ENCODE assay signal across 8 cellular contexts in genomic region chrX:71365876-71366673, GRCh38. TPM values are rescaled to one million over a fixed set of nuclear protein-coding genes. Genes with fewer than 3 reads are reported as not detected.
DNase-seq lines count a peak whose midpoint lies in the region; ATAC-seq, FAIRE-seq and TF ChIP-seq lines count a peak whose summit lies in the region.

Gene TAF1, plus strand, starts transcription at chrX:71366357. Its CDS starts 18 bp downstream, at chrX:71366375.

- peak within 1 kb of the TSS; percentile 92 for H3K27ac ChIP-seq in HepG2 (ENCODE audit: extremely low read length, insufficient read depth, low read length)

- H3K4me1 Mint-ChIP-seq in activated CD4-positive, alpha-beta memory T cell treated with anti-CD3 and anti-CD28 coated beads for 36 hours (ENCODE audit: low read depth), result peaks cover 17% of the 10 kb centered on the region

- H3K36me3 ChIP-seq in HepG2 (replicated peaks in 1 of 2; ENCODE audit: control insufficient read depth in 1 of 2, insufficient read depth in 2 of 2, low read length in 2 of 2), result peaks cover 0 to 3% of the 10 kb centered on the region in 2 experiments; a peak in 1 of 5 replicates

- no peaks in the 10 kb centered on the region for H3K9me3 Mint-ChIP-seq in activated CD4-positive, alpha-beta memory T cell treated with anti-CD3 and anti-CD28 coated beads for 36 hours

- POLR2A ChIA-PET in activated CD4-positive, alpha-beta memory T cell treated with anti-CD3 and anti-CD28 coated beads for 36 hours (lab: Charles Lee), result interaction anchor here (1.0 to 2.6 kb wide), 9 partner anchors 13 to 298 kb away, joined by 3 to 23 read pairs (median 4); partner anchors contain the start of genes ITGB1BP2, NONO, OGT and SNX12
- POLR2A ChIA-PET in HepG2 (lab: Yijun Ruan, JAX), result interaction anchor here (0.6 to 2.6 kb wide), 21 partner anchors 9 to 257 kb away, joined by 3 to 36 read pairs (median 5); partner anchors contain the start of genes ITGB1BP2, MED12, NONO and OGT

- H3K79me2 ChIP-seq in HepG2 (ENCODE audit: insufficient read depth, low read length), result peaks cover 33% of the 10 kb centered on the region

- ATAC-seq in GM19438 (IDR thresholded peaks at IDR 0.05; ENCODE audit: low read depth, unreplicated experiment) (peak; percentile 89), HG03575 (IDR thresholded peaks at IDR 0.05; ENCODE audit: extremely low read depth, insufficient number of reproducible peaks, low FRiP score, unreplicated experiment) (peak; percentile 73), HepG2 (peak; percentile 95)

- peak; percentile 62 to 81; a peak in 3 of 4 replicates for TF ChIP-seq POLR2A in HepG2 (IDR thresholded peaks at IDR 0.05; ENCODE audit: insufficient read depth in 1 of 2, low read depth in 2 of 2, low read length in 2 of 2)

- CTCF ChIA-PET in activated CD4-positive, alpha-beta memory T cell treated with anti-CD3 and anti-CD28 coated beads for 36 hours (lab: Charles Lee), result interaction anchor here (1.1 to 1.3 kb wide), 2 partner anchors 83 to 184 kb away, joined by 3 to 5 read pairs; partner anchors contain the start of gene NONO
- CTCF ChIA-PET in HepG2 (lab: Yijun Ruan, JAX; ENCODE audit: low intra/inter-chr PET ratio, low total read pairs), result no interaction called here

- H3K27me3 ChIP-seq in HepG2 (ENCODE audit: control insufficient read depth in 1 of 2, insufficient read depth in 2 of 2, low read length in 2 of 2), result no peaks in the 10 kb centered on the region; a peak in 1 of 5 replicates

- H3K4me3 ChIP-seq in HepG2 (replicated peaks in 1 of 3; ENCODE audit: insufficient read depth in 1 of 3, low read depth in 2 of 3, low read length in 3 of 3), result peak within 1 kb of the TSS; percentile 76 to 88 (median 87)

- no TSS peak for BruUV-seq in HepG2 (replicated peaks; lab: Mats Ljungman, UMichigan)

- under 1% methylated on average over 22 of the region's 51 CpGs for WGBS in HepG2 (ENCODE audit: low lambda C conversion rate)

- H3K9me3 ChIP-seq in HepG2 (ENCODE audit: low read length), result no peaks in the 10 kb centered on the region

- intact Hi-C loops in activated CD4-positive, alpha-beta memory T cell treated with anti-CD3 and anti-CD28 coated beads for 36 hours (cut with micrococcal nuclease), result loop anchor here (1.0 to 5.0 kb wide), 8 partner anchors 83 to 298 kb away; partner anchors contain the start of genes FOXO4, IL2RG, NONO and OGT
- intact Hi-C loops in HepG2 (cut with micrococcal nuclease; ENCODE audit: unreplicated experiment), result loop anchor here (1.0 to 2.0 kb wide), 2 partner anchors 27 to 83 kb away; partner anchors contain the start of gene NONO

- DNase-seq in CD1c-positive myeloid dendritic cell (ENCODE audit: extremely low spot score), result peak; percentile 96
- DNase-seq in NCI-H82 treated with DMSO at 0.1 percent for 48 hours (lab: John Stamatoyannopoulos, UW; ENCODE audit: unreplicated experiment), result peak; percentile 95
- peak; percentile 95 for DNase-seq in activated CD4-positive, alpha-beta memory T cell treated with anti-CD3 and anti-CD28 coated beads for 36 hours
- peak; percentile 96 to 97 for DNase-seq in dermis microvascular lymphatic vessel endothelial cell (ENCODE audit: low read depth in 2 of 2)
- peak; percentile 96 for DNase-seq in HepG2 (ENCODE audit: low spot score)
- DNase-seq in stimulated activated CD4-positive, alpha-beta T cell treated with anti-CD3 and anti-CD28 coated beads, Interleukin-4, amount 100 ng/mL, for 1 hour, result peak; percentile 86

- H3K36me3 Mint-ChIP-seq in activated CD4-positive, alpha-beta memory T cell treated with anti-CD3 and anti-CD28 coated beads for 36 hours, result peaks cover 10% of the 10 kb centered on the region

- H3K4me2 ChIP-seq in HepG2 (ENCODE audit: low read depth, low read length), result peak within 1 kb of the TSS; percentile 78

- in situ Hi-C loops in HepG2 (cut with HindIII; ENCODE audit: extremely low pct_ligation_motif_present, low pct_unique_long_range_greater_than_20kb), result no loop called here

- no peaks in the 10 kb centered on the region for H4K20me1 ChIP-seq in HepG2 (ENCODE audit: insufficient read depth, low read length)

- no peak for TF ChIP-seq CTCF in HepG2 (CRISPR knock-in tag; IDR thresholded peaks at IDR 0.05)

- peak within 1 kb of the TSS; percentile 99 for H3K27ac Mint-ChIP-seq in activated CD4-positive, alpha-beta memory T cell treated with anti-CD3 and anti-CD28 coated beads for 36 hours

- H2AFZ ChIP-seq in HepG2 (ENCODE audit: low read length), result no peak within 1 kb of the TSS

- no peak for TF ChIP-seq RAD21 in HepG2 (CRISPR knock-in tag; IDR thresholded peaks at IDR 0.05)

- no peaks in the 10 kb centered on the region for H3K27me3 Mint-ChIP-seq in activated CD4-positive, alpha-beta memory T cell treated with anti-CD3 and anti-CD28 coated beads for 36 hours

- peak; percentile 98 for FAIRE-seq in HepG2 (lab: Jason Lieb, UNC)

- H3K4me1 ChIP-seq in HepG2 (ENCODE audit: insufficient read depth, low read length), result peaks cover 24% of the 10 kb centered on the region

- peak within 1 kb of the TSS; percentile 91 for H3K4me3 Mint-ChIP-seq in activated CD4-positive, alpha-beta memory T cell treated with anti-CD3 and anti-CD28 coated beads for 36 hours

- H3K9ac ChIP-seq in HepG2 (ENCODE audit: insufficient read depth, low read depth, low read length), result peak within 1 kb of the TSS; percentile 92

- TF ChIP-seq EP300 in HepG2 (IDR thresholded peaks at IDR 0.05; ENCODE audit: low read depth in 2 of 2, low read length in 2 of 2) (no peak), HepG2 (CRISPR knock-in tag; IDR thresholded peaks at IDR 0.05; ENCODE audit: borderline replicate concordance) (no peak)

TF ChIP-seq in HepG2, 621 proteins besides CTCF, POLR2A, EP300 and RAD21 (continues in another document):
- TF ChIP-seq, protein P1, sequence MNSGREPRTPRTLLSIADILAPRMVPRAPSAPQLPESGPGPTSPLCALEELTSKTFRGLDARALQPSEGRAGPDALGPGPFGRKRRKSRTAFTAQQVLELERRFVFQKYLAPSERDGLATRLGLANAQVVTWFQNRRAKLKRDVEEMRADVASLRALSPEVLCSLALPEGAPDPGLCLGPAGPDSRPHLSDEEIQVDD (CRISPR knock-in tag; IDR thresholded peaks at IDR 0.05; ENCODE audit: borderline replicate concordance), result no peak
- TF ChIP-seq GATAD1 (CRISPR knock-in tag; IDR thresholded peaks at IDR 0.05), result peak; percentile 50
- TF ChIP-seq SAP130 (CRISPR knock-in tag; IDR thresholded peaks at IDR 0.05; ENCODE audit: low read depth), result peak; percentile 92
- TF ChIP-seq MLLT10 (CRISPR knock-in tag; IDR thresholded peaks at IDR 0.05), result no peak
- TF ChIP-seq ELF3 (CRISPR knock-in tag; IDR thresholded peaks at IDR 0.05), result peak; percentile 70
- TF ChIP-seq USF2 (IDR thresholded peaks at IDR 0.05; ENCODE audit: low read depth, low read length), result peak; percentile 87
- peak; percentile 88; the same call in 1 of the 2 replicates for TF ChIP-seq USF2 (CRISPR knock-in tag; IDR thresholded peaks at IDR 0.05; ENCODE audit: borderline replicate concordance)

RNA-seq across cellular contexts. Expression of gene TAF1, which starts in this region (rescaled TPM):
- 10 to 100 TPM; 24.3 to 26.3 TPM for total RNA-seq in activated CD4-positive, alpha-beta memory T cell treated with anti-CD3 and anti-CD28 coated beads for 36 hours
- total RNA-seq in dermis microvascular lymphatic vessel endothelial cell (27.5 and 29.1 TPM in 2 replicates), HepG2 (2016; rRNA removed; fragmentation: Illumina TruSeq; extraction: Trizol) (17.7 and 20.2 TPM in 2 replicates)
- total RNA-seq in HepG2 (2016; cell fraction: cytosol; rRNA removed; fragmentation: Illumina TruSeq; extraction: Trizol; ENCODE audit: low read depth), result 6.4 and 8.4 TPM in 2 replicates
- total RNA-seq in HepG2 (2016; cell fraction: insoluble cytoplasmic fraction; rRNA removed; fragmentation: Illumina TruSeq; extraction: Trizol), result 15.4 and 23.4 TPM in 2 replicates
- total RNA-seq in HepG2 (2016; cell fraction: membrane; rRNA removed; fragmentation: Illumina TruSeq; extraction: Trizol), result 5.9 and 8.0 TPM in 2 replicates
- total RNA-seq in HepG2 (2016; cell fraction: nucleus; rRNA removed; fragmentation: Illumina TruSeq; extraction: Trizol), result 32.2 and 32.9 TPM in 2 replicates
- polyA plus RNA-seq in HepG2 (2011; rRNA removed), result 8.1 and 9.4 TPM in 2 replicates
- 3.9 and 5.4 TPM in 2 replicates for polyA plus RNA-seq in HepG2 (2011; cell fraction: cytosol; rRNA removed)
- 20.4 and 28.1 TPM in 2 replicates for polyA plus RNA-seq in HepG2 (2011; cell fraction: nucleus; rRNA removed)
- 15.7 and 16.6 TPM in 2 replicates for polyA plus RNA-seq in HepG2 (2012)
- polyA plus RNA-seq in HepG2 (2016; cell fraction: cytosol; fragmentation: Illumina TruSeq; extraction: Trizol; ENCODE audit: low read depth), result 0.29 and 0.52 TPM in 2 replicates
- polyA plus RNA-seq in HepG2 (2016; cell fraction: insoluble cytoplasmic fraction; fragmentation: Illumina TruSeq; extraction: Trizol; ENCODE audit: low read depth), result 11.6 and 13.1 TPM in 2 replicates
- polyA plus RNA-seq in HepG2 (2016; cell fraction: membrane; fragmentation: Illumina TruSeq; extraction: Trizol; ENCODE audit: low read depth), result 0.81 and 1.9 TPM in 2 replicates
- polyA plus RNA-seq in HepG2 (2016; cell fraction: nucleus; fragmentation: Illumina TruSeq; extraction: Trizol; ENCODE audit: insufficient read depth, low read depth), result 37.8 and 38.6 TPM in 2 replicates
- 14.6 and 39.7 TPM in 2 replicates for polyA minus RNA-seq in HepG2 (2011; rRNA and poly(A)+ RNA removed; ENCODE audit: low replicate concordance)
- polyA minus RNA-seq in HepG2 (2011; cell fraction: cytosol; rRNA and poly(A)+ RNA removed), result 10.4 and 10.5 TPM in 2 replicates
- 50.1 and 73.2 TPM in 2 replicates for polyA minus RNA-seq in HepG2 (2011; cell fraction: nucleus; rRNA and poly(A)+ RNA removed)

Comparison
In these comparisons a context has a peak if more than half of its experiments do, and no peak if none do; other contexts are left out.
1. Peak in every context shown above with its lines: DNase-seq, ATAC-seq, H3K4me3 ChIP-seq and H3K27ac ChIP-seq.